22 cellular contexts compared by ENCODE assay signal in the genomic region with DNA sequence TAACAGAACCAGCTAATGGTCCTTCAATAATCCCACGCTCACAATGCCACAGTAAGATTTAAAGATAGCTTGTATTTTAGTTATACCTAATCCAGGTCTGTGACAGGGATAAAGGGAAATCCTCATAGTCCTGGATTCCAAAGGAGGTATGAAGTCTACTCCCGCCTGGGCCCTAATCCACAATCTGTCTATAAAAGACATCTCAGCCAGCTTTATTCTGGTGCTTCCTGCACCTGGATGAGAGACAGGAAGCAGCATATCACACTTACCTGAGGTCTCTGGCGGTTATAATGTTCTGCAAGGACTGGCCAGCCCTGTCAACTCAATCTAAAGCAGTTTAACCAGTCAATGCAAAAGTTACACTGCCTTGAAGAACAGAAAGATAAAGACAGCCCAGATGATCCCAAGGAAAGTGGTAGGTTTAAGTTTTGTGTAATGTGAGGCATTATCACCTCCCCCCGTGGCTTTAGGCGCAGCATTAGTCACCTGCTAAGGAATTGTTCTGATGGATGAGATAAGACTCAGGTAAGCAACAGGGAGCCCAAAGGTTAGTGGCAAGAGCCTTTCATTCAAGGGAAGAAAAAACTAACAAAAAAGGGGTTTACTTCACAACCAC. TPM values are rescaled to one million over a fixed set of nuclear protein-coding genes. Genes with fewer than 3 reads are reported as not detected.
DNase-seq lines count a peak whose midpoint lies in the region; ATAC-seq, FAIRE-seq and TF ChIP-seq lines count a peak whose summit lies in the region.
"Had no signal": no experiment of that assay in that cellular context is flagged by ENCODE, and none has a peak within 500 bp of the region (broad histone marks: within the 10 kb centered on the region; RNA-seq: fewer than 3 reads in every experiment).

No MANE protein-coding gene starts in this region.

- no peak overlapping the region for H3K27ac Mint-ChIP-seq in CD8-positive, alpha-beta T cell
- no peak overlapping the region for H3K27ac Mint-ChIP-seq in activated T-helper 1 cell treated with anti-CD3 and anti-CD28 coated beads, Interleukin-12 subunit alpha, Interleukin-12 subunit beta, Interleukin-2, Interleukin-4 antibody, amounts not matched to agents 30 ng/mL and 10 ng/mL and 1 ng/mL, durations not matched to agents 14 hours and 24 hours and 36 hours
- H3K27ac Mint-ChIP-seq: CD4-positive, alpha-beta T cell; mesothelial cell of epicardium; T-helper 17 cell had no signal

- no peak overlapping the region for H2AFZ ChIP-seq in GM12878 (ENCODE audit: control insufficient read depth, low read depth, low read length)

- H3K4me2 ChIP-seq in GM12878 (ENCODE audit: control insufficient read depth, insufficient read depth) = no peak overlapping the region

- SMC1A ChIA-PET in GM12878 (lab: Charles Lee; ENCODE audit: uncharacterized antibody, unreplicated experiment) = interaction anchor here (0.7 to 2.2 kb wide), 5 partner anchors 10 to 105 kb away, joined by 3 to 10 read pairs (median 5); no protein-coding TSS in a partner anchor

- TF ChIP-seq EP300 in GM12878 (IDR thresholded peaks at IDR 0.05; ENCODE audit: borderline replicate concordance in 1 of 2, control insufficient read depth in 1 of 2, low read depth in 2 of 2, low read length in 2 of 2) = no peak

- RAD21 ChIA-PET in GM12878 (lab: Charles Lee; ENCODE audit: unreplicated experiment) = interaction anchor here (1.0 kb wide), 1 partner anchor 251 kb away, joined by 4 read pairs; a partner anchor contains a TSS

- no peak for TF ChIP-seq CTCF in 22Rv1 (IDR thresholded peaks at IDR 0.05)
- no peak for TF ChIP-seq CTCF in GM12878 (IDR thresholded peaks at IDR 0.05 in 2 of 3, conservative IDR thresholded peaks at IDR 0.05 in 1 of 3; ENCODE audit: control insufficient read depth in 2 of 3, extremely low read depth in 1 of 3, insufficient read depth in 1 of 3, low read depth in 3 of 3, low read length in 3 of 3)
- TF ChIP-seq CTCF in kidney (IDR thresholded peaks at IDR 0.05; ENCODE audit: borderline replicate concordance, extremely low read depth, insufficient read depth) = no peak
- no peak for TF ChIP-seq CTCF in CD8-positive, alpha-beta T cell (IDR thresholded peaks at IDR 0.05)

- DNase-seq in HPDE6-E6E7 (ENCODE audit: extremely low spot score) = peak; percentile 55
- no peak for DNase-seq in GM12878 (ENCODE audit: low read depth, low spot score)
- no peak for DNase-seq in kidney
- DNase-seq in CD8-positive, alpha-beta T cell = no peak
- no peak for DNase-seq in activated T-helper 1 cell treated with anti-CD3 and anti-CD28 coated beads, Interleukin-12 subunit alpha, Interleukin-12 subunit beta, Interleukin-2, Interleukin-4 antibody, amounts not matched to agents 30 ng/mL and 10 ng/mL and 1 ng/mL, durations not matched to agents 14 hours and 24 hours and 36 hours (ENCODE audit: low spot score)
- no peak for DNase-seq in stimulated activated CD4-positive, alpha-beta T cell treated with anti-CD3 and anti-CD28 coated beads, Interleukin-12 subunit alpha, Interleukin-12 subunit beta, amount 100 ng/mL, for 4 hours
- DNase-seq: activated effector memory CD4-positive, alpha-beta T cell treated with anti-CD3 and anti-CD28 coated beads, Interleukin-2, amount 50 U/mL, for 16 hours; amniotic stem cell; CD4-positive, alpha-beta T cell; effector memory CD4-positive, alpha-beta T cell; heart right ventricle; KBM-7; NCI-H1092; right lobe of liver; SIG-M5; T-helper 17 cell had no signal

- no peak for TF ChIP-seq POLR2A in GM12878 (IDR thresholded peaks at IDR 0.05; ENCODE audit: low read depth, low read length)

- WGBS in GM12878 (ENCODE audit: insufficient coverage, insufficient replicate concordance, low lambda C conversion rate, missing lambda C conversion rate) = 74% methylated on average over 5 of the region's 5 CpGs

- in situ Hi-C loops in GM12878 (cut with MboI) = no loop called here

- no peaks in the 10 kb centered on the region for H3K9me3 Mint-ChIP-seq in CD8-positive, alpha-beta T cell
- no peaks in the 10 kb centered on the region for H3K9me3 Mint-ChIP-seq in activated T-helper 1 cell treated with anti-CD3 and anti-CD28 coated beads, Interleukin-12 subunit alpha, Interleukin-12 subunit beta, Interleukin-2, Interleukin-4 antibody, amounts not matched to agents 30 ng/mL and 10 ng/mL and 1 ng/mL, durations not matched to agents 14 hours and 24 hours and 36 hours
- H3K9me3 Mint-ChIP-seq: CD4-positive, alpha-beta T cell; mesothelial cell of epicardium had no signal

- FAIRE-seq in GM12878 (lab: Jason Lieb, UNC) (peak; percentile 54), kidney (lab: Jason Lieb, UNC) (no peak)

- no peak overlapping the region for H3K9ac ChIP-seq in GM12878 (ENCODE audit: control insufficient read depth, insufficient read depth, low read length)
- H3K9ac ChIP-seq in kidney (ENCODE audit: low read length in 2 of 2) = no peak overlapping the region

- POLR2A ChIA-PET in GM12878 (lab: Charles Lee) = no interaction called here
- POLR2A ChIA-PET in CD8-positive, alpha-beta T cell (lab: Charles Lee) = no interaction called here

- no peaks in the 10 kb centered on the region for H4K20me1 ChIP-seq in GM12878 (ENCODE audit: control insufficient read depth, insufficient read depth)

- ATAC-seq in GM12878 (no peak), HG02938 (IDR thresholded peaks at IDR 0.05; ENCODE audit: unreplicated experiment) (no peak)
- no peak for ATAC-seq in CD8-positive, alpha-beta T cell
- ATAC-seq: activated CD4-positive, CD25-positive, alpha-beta regulatory T cell treated with anti-CD3 and anti-CD28 coated beads, Interleukin-2, amount 50 U/mL, for 24 hours; heart right ventricle; right lobe of liver; T-helper 17 cell had no signal

- H3K36me3 Mint-ChIP-seq in CD8-positive, alpha-beta T cell = no peaks in the 10 kb centered on the region
- no peaks in the 10 kb centered on the region for H3K36me3 Mint-ChIP-seq in activated T-helper 1 cell treated with anti-CD3 and anti-CD28 coated beads, Interleukin-12 subunit alpha, Interleukin-12 subunit beta, Interleukin-2, Interleukin-4 antibody, amounts not matched to agents 30 ng/mL and 10 ng/mL and 1 ng/mL, durations not matched to agents 14 hours and 24 hours and 36 hours (ENCODE audit: low read depth)
- H3K36me3 Mint-ChIP-seq: mesothelial cell of epicardium had no signal

- no peaks in the 10 kb centered on the region for H3K9me3 ChIP-seq in GM12878 (replicated peaks; ENCODE audit: control insufficient read depth, insufficient read depth, low read length)
- no peaks in the 10 kb centered on the region for H3K9me3 ChIP-seq in kidney (ENCODE audit: control insufficient read depth in 1 of 2, low read length in 2 of 2)
- no peaks in the 10 kb centered on the region for H3K9me3 ChIP-seq in CD8-positive, alpha-beta T cell (ENCODE audit: low read length)
- H3K9me3 ChIP-seq: heart right ventricle, neutrophil, right lobe of liver, vagina had no signal

- no peaks in the 10 kb centered on the region for H3K27me3 Mint-ChIP-seq in CD8-positive, alpha-beta T cell (ENCODE audit: low read depth)
- peaks cover 6% of the 10 kb centered on the region for H3K27me3 Mint-ChIP-seq in activated T-helper 1 cell treated with anti-CD3 and anti-CD28 coated beads, Interleukin-12 subunit alpha, Interleukin-12 subunit beta, Interleukin-2, Interleukin-4 antibody, amounts not matched to agents 30 ng/mL and 10 ng/mL and 1 ng/mL, durations not matched to agents 14 hours and 24 hours and 36 hours (ENCODE audit: insufficient read depth)
- H3K27me3 Mint-ChIP-seq: CD4-positive, alpha-beta T cell; T-helper 17 cell had no signal

- no peak overlapping the region for H3K4me3 Mint-ChIP-seq in CD8-positive, alpha-beta T cell
- H3K4me3 Mint-ChIP-seq in activated T-helper 1 cell treated with anti-CD3 and anti-CD28 coated beads, Interleukin-12 subunit alpha, Interleukin-12 subunit beta, Interleukin-2, Interleukin-4 antibody, amounts not matched to agents 30 ng/mL and 10 ng/mL and 1 ng/mL, durations not matched to agents 14 hours and 24 hours and 36 hours = no peak overlapping the region
- H3K4me3 Mint-ChIP-seq: CD4-positive, alpha-beta T cell; mesothelial cell of epicardium; T-helper 17 cell had no signal

- peak overlapping the region; percentile 73 for H3K27ac ChIP-seq in 22Rv1
- no peak overlapping the region for H3K27ac ChIP-seq in GM12878 (ENCODE audit: control insufficient read depth, insufficient read depth)
- H3K27ac ChIP-seq in kidney (ENCODE audit: low read depth in 2 of 2, low read length in 2 of 2) = peak overlapping the region; percentile 43 to 80
- no peak overlapping the region for H3K27ac ChIP-seq in CD8-positive, alpha-beta T cell (ENCODE audit: low read depth, low read length)
- H3K27ac ChIP-seq: heart right ventricle, neutrophil, right lobe of liver, vagina had no signal

- no peaks in the 10 kb centered on the region for H3K36me3 ChIP-seq in GM12878 (ENCODE audit: control insufficient read depth in 2 of 2, insufficient read depth in 2 of 2, low read length in 1 of 2)
- no peaks in the 10 kb centered on the region for H3K36me3 ChIP-seq in kidney (ENCODE audit: control insufficient read depth in 1 of 2, insufficient read depth in 2 of 2, low read length in 2 of 2)
- no peaks in the 10 kb centered on the region for H3K36me3 ChIP-seq in CD8-positive, alpha-beta T cell (ENCODE audit: insufficient read depth, low read length)
- H3K36me3 ChIP-seq: heart right ventricle, neutrophil, right lobe of liver, vagina had no signal

- no peaks in the 10 kb centered on the region; the same call in none of the 2 replicates for H3K4me1 ChIP-seq in GM12878 (ENCODE audit: control insufficient read depth, insufficient read depth, low read length)
- H3K4me1 ChIP-seq in kidney (ENCODE audit: control insufficient read depth in 1 of 2, insufficient read depth in 1 of 2, low read depth in 1 of 2, low read length in 2 of 2) = peaks cover 25 to 30% of the 10 kb centered on the region in 2 donors
- H3K4me1 ChIP-seq in CD8-positive, alpha-beta T cell (ENCODE audit: insufficient read depth, low read length) = no peaks in the 10 kb centered on the region
- H3K4me1 ChIP-seq: heart right ventricle, vagina had no signal

- no peak for TF ChIP-seq RAD21 in GM12878 (IDR thresholded peaks at IDR 0.05; ENCODE audit: insufficient read depth, low read depth, low read length)

- H3K4me1 Mint-ChIP-seq in CD8-positive, alpha-beta T cell (ENCODE audit: low read depth) = no peaks in the 10 kb centered on the region
- H3K4me1 Mint-ChIP-seq in activated T-helper 1 cell treated with anti-CD3 and anti-CD28 coated beads, Interleukin-12 subunit alpha, Interleukin-12 subunit beta, Interleukin-2, Interleukin-4 antibody, amounts not matched to agents 30 ng/mL and 10 ng/mL and 1 ng/mL, durations not matched to agents 14 hours and 24 hours and 36 hours (ENCODE audit: low read depth) = no peaks in the 10 kb centered on the region

- CTCF ChIA-PET in GM12878 (lab: Yijun Ruan, JAX) = interaction anchor here (1.0 to 1.6 kb wide), 4 partner anchors 10 to 171 kb away, joined by 3 to 5 read pairs (median 4); no protein-coding TSS in a partner anchor
- CTCF ChIA-PET in CD8-positive, alpha-beta T cell (lab: Charles Lee) = no interaction called here

- no peaks in the 10 kb centered on the region for H3K27me3 ChIP-seq in GM12878 (replicated peaks in 1 of 2; ENCODE audit: control insufficient read depth in 2 of 2, insufficient read depth in 2 of 2, low read length in 1 of 2)
- H3K27me3 ChIP-seq in CD8-positive, alpha-beta T cell (ENCODE audit: insufficient read depth, low read length) = no peaks in the 10 kb centered on the region
- H3K27me3 ChIP-seq: heart right ventricle, neutrophil, right lobe of liver, vagina had no signal

- BruUV-seq in GM12878 (replicated peaks; lab: Mats Ljungman, UMichigan) = no TSS peak

- H3K4me3 ChIP-seq in GM12878 (no peak overlapping the region), kidney (ENCODE audit: low read length in 2 of 2) (no peak overlapping the region)
- no peak overlapping the region for H3K4me3 ChIP-seq in CD8-positive, alpha-beta T cell (ENCODE audit: low read depth, low read length)
- H3K4me3 ChIP-seq: heart right ventricle, right lobe of liver, vagina had no signal

- H3K79me2 ChIP-seq in GM12878 (ENCODE audit: control insufficient read depth, insufficient read depth, low read length) = no peaks in the 10 kb centered on the region

- intact Hi-C loops in GM12878 (cut with micrococcal nuclease; ENCODE audit: unreplicated experiment) = no loop called here
- intact Hi-C loops in kidney (cut with DNase I) = no loop called here
- intact Hi-C loops in CD8-positive, alpha-beta T cell (cut with DNase I, micrococcal nuclease) = no loop called here
- intact Hi-C loops in activated T-helper 1 cell treated with anti-CD3 and anti-CD28 coated beads, Interleukin-12 subunit alpha, Interleukin-12 subunit beta, Interleukin-2, Interleukin-4 antibody, amounts not matched to agents 30 ng/mL and 10 ng/mL and 1 ng/mL, durations not matched to agents 14 hours and 24 hours and 36 hours (cut with micrococcal nuclease) = no loop called here

RNA-seq across cellular contexts. Expression of a gene that starts 57.6 kb away (rescaled TPM):
- 4.2 and 4.5 TPM in 2 replicates for total RNA-seq in GM12878 (2013; cell fraction: nucleolus; rRNA removed)
- 2.2 and 3.6 TPM in 2 replicates for total RNA-seq in GM12878 (2014; rRNA removed)
- total RNA-seq in GM12878 (2014; rRNA removed; fragmentation: Illumina TruSeq; extraction: Trizol) = 2.2 and 3.1 TPM in 2 replicates
- total RNA-seq in GM12878 (2021) = 4.5 and 5.3 TPM in 2 replicates
- 1.1 TPM for polyA plus RNA-seq in GM12878 (2011; ENCODE audit: low read depth)
- 1.4 and 1.9 TPM in 2 replicates for polyA plus RNA-seq in GM12878 (2011; rRNA removed)
- 1.1 TPM in 2 replicates for polyA plus RNA-seq in GM12878 (2011; cell fraction: cytosol; rRNA removed)
- 2.3 and 3.3 TPM in 2 replicates for polyA plus RNA-seq in GM12878 (2011; cell fraction: nucleus; rRNA removed)
- 1.5 and 2.0 TPM in 2 replicates for polyA plus RNA-seq in GM12878 (2012)
- polyA plus RNA-seq in GM12878 (2014; fragmentation: Illumina TruSeq; extraction: Trizol) = 2.8 and 4.1 TPM in 2 replicates
- polyA plus RNA-seq in GM12878 (2014; fragmentation: Nextera tagmentation; extraction: Ambion mirVana) = under 1 TPM; 0.45 to 0.57 TPM
- 3.9 and 5.1 TPM in 2 replicates for polyA plus RNA-seq in GM12878 (2014; rRNA removed)
- 1 to 10 TPM; 1.1 to 1.7 TPM for polyA plus RNA-seq in GM12878 (2016; fragmentation: Nextera tagmentation; extraction: Ambion mirVana)
- polyA minus RNA-seq in GM12878 (2011; rRNA and poly(A)+ RNA removed) = 1.3 and 1.8 TPM in 2 replicates
- 0.21 TPM in 1 of 2 replicates, not detected in the other for polyA minus RNA-seq in GM12878 (2011; cell fraction: cytosol; rRNA and poly(A)+ RNA removed)
- 1.5 and 2.9 TPM in 2 replicates for polyA minus RNA-seq in GM12878 (2011; cell fraction: nucleus; rRNA and poly(A)+ RNA removed)
- total RNA-seq in kidney = 65.7 TPM
- polyA plus RNA-seq in kidney (ENCODE audit: insufficient read depth, low read depth, low replicate concordance) = 24.4 TPM
- under 1 TPM; 0.53 to 0.84 TPM for total RNA-seq in CD8-positive, alpha-beta T cell
- 8.3 and 10.3 TPM in 2 replicates for total RNA-seq in activated T-helper 1 cell treated with anti-CD3 and anti-CD28 coated beads, Interleukin-12 subunit alpha, Interleukin-12 subunit beta, Interleukin-2, Interleukin-4 antibody, amounts not matched to agents 30 ng/mL and 10 ng/mL and 1 ng/mL, durations not matched to agents 14 hours and 24 hours and 36 hours

Comparison
In these comparisons a context has a peak if more than half of its experiments do, and no peak if none do; other contexts are left out.
1. H3K27ac ChIP-seq: peak in 22Rv1 (single experiment) and kidney (2 of 2); none in GM12878 (single experiment) and CD8-positive, alpha-beta T cell (single experiment).